Comparison of ENCODE assay signal across 8 cellular contexts in genomic region chr17:700504-701094, GRCh38. TPM values are rescaled to one million over a fixed set of nuclear protein-coding genes. Genes with fewer than 3 reads are reported as not detected.
A peak's percentile ranks its signal among the peaks of the same experiment; 100 is the strongest.
DNase-seq lines count a peak whose midpoint lies in the region; ATAC-seq, FAIRE-seq and TF ChIP-seq lines count a peak whose summit lies in the region.

No MANE protein-coding gene starts in this region.

- H3K36me3 ChIP-seq in body of pancreas (replicated peaks in 1 of 2; ENCODE audit: insufficient read depth in 1 of 2, low read depth in 2 of 2) = peaks cover 0 to 8% of the 10 kb centered on the region in 2 donors

- peaks cover 4% of the 10 kb centered on the region for H3K4me1 Mint-ChIP-seq in activated T-cell treated with anti-CD3 and anti-CD28 coated beads, Interleukin-2, amount 50 U/mL, for 72 hours (ENCODE audit: low read depth)

- no peak overlapping the region for H3K4me3 Mint-ChIP-seq in activated T-cell treated with anti-CD3 and anti-CD28 coated beads, Interleukin-2, amount 50 U/mL, for 72 hours

- H3K9me3 ChIP-seq in body of pancreas = no peaks in the 10 kb centered on the region

- intact Hi-C loops in body of pancreas (cut with DNase I) = no loop called here

- H3K27ac ChIP-seq in body of pancreas = no peak overlapping the region

- peaks cover 4 to 6% of the 10 kb centered on the region in 2 donors for H3K36me3 Mint-ChIP-seq in activated T-cell treated with anti-CD3 and anti-CD28 coated beads, Interleukin-2, amount 50 U/mL, for 72 hours (ENCODE audit: insufficient read depth in 2 of 2)

- peak; percentile 25 for TF ChIP-seq CTCF in NB4 (IDR thresholded peaks at IDR 0.05; ENCODE audit: low read depth, low read length)
- TF ChIP-seq CTCF in body of pancreas (IDR thresholded peaks at IDR 0.05) = peak; percentile 42 to 74 (median 68)

- H3K27me3 Mint-ChIP-seq in activated T-cell treated with anti-CD3 and anti-CD28 coated beads, Interleukin-2, amount 50 U/mL, for 72 hours (ENCODE audit: low read depth) = no peaks in the 10 kb centered on the region

- H3K27ac Mint-ChIP-seq in activated T-cell treated with anti-CD3 and anti-CD28 coated beads, Interleukin-2, amount 50 U/mL, for 72 hours = peak overlapping the region; percentile 76

- ATAC-seq in activated T-cell treated with anti-CD3 and anti-CD28 coated beads, Interleukin-2, amount 50 U/mL, for 72 hours (replicated peaks in 1 of 2) = peak in 1 of 2 donors; percentile 53
- ATAC-seq in body of pancreas (no peak), left lobe of liver (peak; percentile 70)

- no peaks in the 10 kb centered on the region for H3K4me1 ChIP-seq in body of pancreas

- no peak for FAIRE-seq in H54 (lab: Jason Lieb, UNC)

- H3K4me3 ChIP-seq in NB4 (ENCODE audit: low read depth, low read length) (no peak overlapping the region), body of pancreas (no peak overlapping the region)

- DNase-seq in activated T-cell treated with anti-CD3 and anti-CD28 coated beads, Interleukin-2, amount 50 U/mL, for 72 hours = peak in 1 of 2 donors; percentile 12
- no peak for DNase-seq in activated T-cell treated with anti-CD3 and anti-CD28 coated beads, Interleukin-2, amount 50 U/mL, for 48 hours
- DNase-seq in NB4 (ENCODE audit: low read depth) = peak; percentile 42
- no peak for DNase-seq in body of pancreas
- DNase-seq in left lobe of liver (ENCODE audit: low spot score) = no peak
- DNase-seq in H54 (ENCODE audit: insufficient read length, low spot score) = no peak
- no peak for DNase-seq in SKM-1 (lab: John Stamatoyannopoulos, UW; ENCODE audit: unreplicated experiment)
- no peak for DNase-seq in occipital lobe (lab: John Stamatoyannopoulos, UW)

- WGBS in body of pancreas, 2 donors = 8 to 40% methylated on average over 1 of the region's 1 CpG

- H3K27me3 ChIP-seq in body of pancreas = no peaks in the 10 kb centered on the region

- TF ChIP-seq POLR2A in NB4 (IDR thresholded peaks at IDR 0.05; ENCODE audit: extremely low read depth, insufficient read length) = no peak
- no peak for TF ChIP-seq POLR2A in body of pancreas (IDR thresholded peaks at IDR 0.05)
- no peak for TF ChIP-seq POLR2A in H54 (IDR thresholded peaks at IDR 0.05; ENCODE audit: low read depth, low read length)

- no peaks in the 10 kb centered on the region for H3K9me3 Mint-ChIP-seq in activated T-cell treated with anti-CD3 and anti-CD28 coated beads, Interleukin-2, amount 50 U/mL, for 72 hours

RNA-seq across cellular contexts. Expression of gene VPS53, which starts 14.0 kb away (rescaled TPM):
- total RNA-seq in activated T-cell treated with anti-CD3 and anti-CD28 coated beads, Interleukin-2, amount 50 U/mL, for 72 hours = 10 to 100 TPM; 37.4 to 57.1 TPM
- total RNA-seq in body of pancreas = 10 to 100 TPM; 14.0 to 19.1 TPM
- 25.5 TPM for total RNA-seq in left lobe of liver
- total RNA-seq in occipital lobe = 18.7 TPM

RNA-seq across cellular contexts. Expression of gene TLCD3A, which starts 31.8 kb away (rescaled TPM):
- 10 to 100 TPM in 1 of 2 donors, 1 to 10 TPM in 1; 6.6 to 11.7 TPM for total RNA-seq in activated T-cell treated with anti-CD3 and anti-CD28 coated beads, Interleukin-2, amount 50 U/mL, for 72 hours
- total RNA-seq in body of pancreas (1 to 10 TPM; 3.6 to 7.9 TPM), left lobe of liver (0.50 TPM), occipital lobe (9.5 TPM)

RNA-seq across cellular contexts. Expression of gene GEMIN4, which starts 51.5 kb away (rescaled TPM):
- total RNA-seq in activated T-cell treated with anti-CD3 and anti-CD28 coated beads, Interleukin-2, amount 50 U/mL, for 72 hours = 10 to 100 TPM; 23.5 to 26.9 TPM
- total RNA-seq in body of pancreas (1 to 10 TPM; 5.6 to 7.3 TPM), left lobe of liver (7.4 TPM), occipital lobe (10.1 TPM)
